1 cellular context compared by ENCODE assay signal in genomic region chr1:43389326-43390313, GRCh38.
TF ChIP-seq lines count a peak whose summit lies in the region.

Gene MED8, minus strand, starts transcription at chr1:43389800. Its CDS starts 36 bp downstream, at chr1:43389764.
Gene SZT2, plus strand, starts transcription at chr1:43389899. Its CDS starts 70 bp downstream, at chr1:43389969.

TF ChIP-seq in HepG2, 621 proteins besides CTCF, POLR2A, EP300 and RAD21 (continued from another document and continues in another):
- TF ChIP-seq, protein P1, sequence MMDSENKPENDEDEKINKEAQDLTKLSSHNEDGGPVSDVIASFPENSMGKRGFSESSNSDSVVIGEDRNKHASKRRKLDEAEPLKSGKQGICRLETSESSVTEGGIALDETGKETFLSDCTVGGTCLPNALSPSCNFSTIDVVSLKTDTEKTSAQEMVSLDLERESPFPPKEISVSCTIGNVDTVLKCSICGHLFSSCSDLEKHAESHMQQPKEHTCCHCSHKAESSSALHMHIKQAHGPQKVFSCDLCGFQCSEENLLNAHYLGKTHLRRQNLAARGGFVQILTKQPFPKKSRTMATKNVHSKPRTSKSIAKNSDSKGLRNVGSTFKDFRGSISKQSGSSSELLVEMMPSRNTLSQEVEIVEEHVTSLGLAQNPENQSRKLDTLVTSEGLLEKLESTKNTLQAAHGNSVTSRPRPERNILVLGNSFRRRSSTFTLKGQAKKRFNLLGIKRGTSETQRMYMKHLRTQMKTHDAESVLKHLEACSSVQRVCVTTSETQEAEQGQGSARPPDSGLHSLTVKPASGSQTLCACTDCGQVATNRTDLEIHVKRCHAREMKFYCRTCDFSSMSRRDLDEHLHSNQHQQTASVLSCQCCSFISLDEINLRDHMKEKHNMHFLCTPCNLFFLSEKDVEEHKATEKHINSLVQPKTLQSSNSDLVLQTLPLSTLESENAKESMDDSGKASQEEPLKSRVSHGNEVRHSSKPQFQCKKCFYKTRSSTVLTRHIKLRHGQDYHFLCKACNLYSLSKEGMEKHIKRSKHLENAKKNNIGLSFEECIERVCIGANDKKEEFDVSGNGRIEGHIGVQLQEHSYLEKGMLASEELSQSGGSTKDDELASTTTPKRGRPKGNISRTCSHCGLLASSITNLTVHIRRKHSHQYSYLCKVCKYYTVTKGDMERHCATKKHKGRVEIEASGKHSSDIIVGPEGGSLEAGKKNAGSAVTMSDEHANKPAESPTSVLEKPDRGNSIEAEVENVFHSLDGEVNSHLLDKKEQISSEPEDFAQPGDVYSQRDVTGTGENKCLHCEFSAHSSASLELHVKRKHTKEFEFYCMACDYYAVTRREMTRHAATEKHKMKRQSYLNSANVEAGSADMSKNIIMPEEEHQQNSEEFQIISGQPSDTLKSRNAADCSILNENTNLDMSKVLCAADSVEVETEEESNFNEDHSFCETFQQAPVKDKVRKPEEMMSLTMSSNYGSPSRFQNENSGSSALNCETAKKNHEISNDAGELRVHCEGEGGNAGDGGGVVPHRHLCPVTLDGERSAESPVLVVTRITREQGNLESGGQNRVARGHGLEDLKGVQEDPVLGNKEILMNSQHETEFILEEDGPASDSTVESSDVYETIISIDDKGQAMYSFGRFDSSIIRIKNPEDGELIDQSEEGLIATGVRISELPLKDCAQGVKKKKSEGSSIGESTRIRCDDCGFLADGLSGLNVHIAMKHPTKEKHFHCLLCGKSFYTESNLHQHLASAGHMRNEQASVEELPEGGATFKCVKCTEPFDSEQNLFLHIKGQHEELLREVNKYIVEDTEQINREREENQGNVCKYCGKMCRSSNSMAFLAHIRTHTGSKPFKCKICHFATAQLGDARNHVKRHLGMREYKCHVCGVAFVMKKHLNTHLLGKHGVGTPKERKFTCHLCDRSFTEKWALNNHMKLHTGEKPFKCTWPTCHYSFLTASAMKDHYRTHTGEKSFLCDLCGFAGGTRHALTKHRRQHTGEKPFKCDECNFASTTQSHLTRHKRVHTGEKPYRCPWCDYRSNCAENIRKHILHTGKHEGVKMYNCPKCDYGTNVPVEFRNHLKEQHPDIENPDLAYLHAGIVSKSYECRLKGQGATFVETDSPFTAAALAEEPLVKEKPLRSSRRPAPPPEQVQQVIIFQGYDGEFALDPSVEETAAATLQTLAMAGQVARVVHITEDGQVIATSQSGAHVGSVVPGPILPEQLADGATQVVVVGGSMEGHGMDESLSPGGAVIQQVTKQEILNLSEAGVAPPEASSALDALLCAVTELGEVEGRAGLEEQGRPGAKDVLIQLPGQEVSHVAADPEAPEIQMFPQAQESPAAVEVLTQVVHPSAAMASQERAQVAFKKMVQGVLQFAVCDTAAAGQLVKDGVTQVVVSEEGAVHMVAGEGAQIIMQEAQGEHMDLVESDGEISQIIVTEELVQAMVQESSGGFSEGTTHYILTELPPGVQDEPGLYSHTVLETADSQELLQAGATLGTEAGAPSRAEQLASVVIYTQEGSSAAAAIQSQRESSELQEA (CRISPR knock-in tag; IDR thresholded peaks at IDR 0.05; ENCODE audit: not compliant biosample characterization), result peak; percentile 58
- TF ChIP-seq ZNF44 (CRISPR knock-in tag; IDR thresholded peaks at IDR 0.05) (no peak), GMEB2 (CRISPR knock-in tag; IDR thresholded peaks at IDR 0.05; ENCODE audit: low read depth) (0 out of 2 replicates have a peak, but pooled peaks have one; percentile 23), ATF7-NPFF (CRISPR knock-in tag; IDR thresholded peaks at IDR 0.05; ENCODE audit: low read depth) (no peak), MED8 (CRISPR knock-in tag; IDR thresholded peaks at IDR 0.05; ENCODE audit: insufficient replicate concordance) (peak; percentile 72), HOXA3 (CRISPR knock-in tag; IDR thresholded peaks at IDR 0.05) (peak; percentile 72; the same call in 1 of the 2 replicates), ZFP62 (CRISPR knock-in tag; IDR thresholded peaks at IDR 0.05) (no peak), IRX3 (CRISPR knock-in tag; IDR thresholded peaks at IDR 0.05; ENCODE audit: borderline replicate concordance, low read depth) (no peak; the same call in 1 of the 2 replicates), ZNF501 (CRISPR knock-in tag; IDR thresholded peaks at IDR 0.05) (peak; percentile 84), MEF2D (CRISPR knock-in tag; IDR thresholded peaks at IDR 0.05) (no peak; the same call in 1 of the 2 replicates), NFE2L2 (IDR thresholded peaks at IDR 0.05; ENCODE audit: low read length) (no peak), ZNF24 (IDR thresholded peaks at IDR 0.05) (no peak), NR1H2 (CRISPR knock-in tag; IDR thresholded peaks at IDR 0.05; ENCODE audit: borderline replicate concordance, low read depth) (no peak), ATF4 (CRISPR knock-in tag; IDR thresholded peaks at IDR 0.05) (peak in 1 of 2 experiments; percentile 96; a peak in 2 of 4 replicates), SIN3A (IDR thresholded peaks at IDR 0.05; ENCODE audit: borderline replicate concordance, low read depth, low read length) (peak; percentile 90), ZNF350 (CRISPR knock-in tag; IDR thresholded peaks at IDR 0.05; ENCODE audit: borderline replicate concordance, low read depth) (peak; percentile 71; the same call in 1 of the 2 replicates), ZNF468 (CRISPR knock-in tag; IDR thresholded peaks at IDR 0.05) (no peak)
- TF ChIP-seq, protein P2, sequence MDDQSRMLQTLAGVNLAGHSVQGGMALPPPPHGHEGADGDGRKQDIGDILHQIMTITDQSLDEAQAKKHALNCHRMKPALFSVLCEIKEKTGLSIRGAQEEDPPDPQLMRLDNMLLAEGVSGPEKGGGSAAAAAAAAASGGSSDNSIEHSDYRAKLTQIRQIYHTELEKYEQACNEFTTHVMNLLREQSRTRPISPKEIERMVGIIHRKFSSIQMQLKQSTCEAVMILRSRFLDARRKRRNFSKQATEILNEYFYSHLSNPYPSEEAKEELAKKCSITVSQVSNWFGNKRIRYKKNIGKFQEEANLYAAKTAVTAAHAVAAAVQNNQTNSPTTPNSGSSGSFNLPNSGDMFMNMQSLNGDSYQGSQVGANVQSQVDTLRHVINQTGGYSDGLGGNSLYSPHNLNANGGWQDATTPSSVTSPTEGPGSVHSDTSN (CRISPR knock-in tag; IDR thresholded peaks at IDR 0.05; ENCODE audit: borderline replicate concordance), result no peak
- TF ChIP-seq, protein P3, sequence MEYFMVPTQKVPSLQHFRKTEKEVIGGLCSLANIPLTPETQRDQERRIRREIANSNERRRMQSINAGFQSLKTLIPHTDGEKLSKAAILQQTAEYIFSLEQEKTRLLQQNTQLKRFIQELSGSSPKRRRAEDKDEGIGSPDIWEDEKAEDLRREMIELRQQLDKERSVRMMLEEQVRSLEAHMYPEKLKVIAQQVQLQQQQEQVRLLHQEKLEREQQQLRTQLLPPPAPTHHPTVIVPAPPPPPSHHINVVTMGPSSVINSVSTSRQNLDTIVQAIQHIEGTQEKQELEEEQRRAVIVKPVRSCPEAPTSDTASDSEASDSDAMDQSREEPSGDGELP (IDR thresholded peaks at IDR 0.05; ENCODE audit: borderline replicate concordance, low read depth), result peak; percentile 60; the same call in 1 of the 2 replicates
- TF ChIP-seq, protein P4, sequence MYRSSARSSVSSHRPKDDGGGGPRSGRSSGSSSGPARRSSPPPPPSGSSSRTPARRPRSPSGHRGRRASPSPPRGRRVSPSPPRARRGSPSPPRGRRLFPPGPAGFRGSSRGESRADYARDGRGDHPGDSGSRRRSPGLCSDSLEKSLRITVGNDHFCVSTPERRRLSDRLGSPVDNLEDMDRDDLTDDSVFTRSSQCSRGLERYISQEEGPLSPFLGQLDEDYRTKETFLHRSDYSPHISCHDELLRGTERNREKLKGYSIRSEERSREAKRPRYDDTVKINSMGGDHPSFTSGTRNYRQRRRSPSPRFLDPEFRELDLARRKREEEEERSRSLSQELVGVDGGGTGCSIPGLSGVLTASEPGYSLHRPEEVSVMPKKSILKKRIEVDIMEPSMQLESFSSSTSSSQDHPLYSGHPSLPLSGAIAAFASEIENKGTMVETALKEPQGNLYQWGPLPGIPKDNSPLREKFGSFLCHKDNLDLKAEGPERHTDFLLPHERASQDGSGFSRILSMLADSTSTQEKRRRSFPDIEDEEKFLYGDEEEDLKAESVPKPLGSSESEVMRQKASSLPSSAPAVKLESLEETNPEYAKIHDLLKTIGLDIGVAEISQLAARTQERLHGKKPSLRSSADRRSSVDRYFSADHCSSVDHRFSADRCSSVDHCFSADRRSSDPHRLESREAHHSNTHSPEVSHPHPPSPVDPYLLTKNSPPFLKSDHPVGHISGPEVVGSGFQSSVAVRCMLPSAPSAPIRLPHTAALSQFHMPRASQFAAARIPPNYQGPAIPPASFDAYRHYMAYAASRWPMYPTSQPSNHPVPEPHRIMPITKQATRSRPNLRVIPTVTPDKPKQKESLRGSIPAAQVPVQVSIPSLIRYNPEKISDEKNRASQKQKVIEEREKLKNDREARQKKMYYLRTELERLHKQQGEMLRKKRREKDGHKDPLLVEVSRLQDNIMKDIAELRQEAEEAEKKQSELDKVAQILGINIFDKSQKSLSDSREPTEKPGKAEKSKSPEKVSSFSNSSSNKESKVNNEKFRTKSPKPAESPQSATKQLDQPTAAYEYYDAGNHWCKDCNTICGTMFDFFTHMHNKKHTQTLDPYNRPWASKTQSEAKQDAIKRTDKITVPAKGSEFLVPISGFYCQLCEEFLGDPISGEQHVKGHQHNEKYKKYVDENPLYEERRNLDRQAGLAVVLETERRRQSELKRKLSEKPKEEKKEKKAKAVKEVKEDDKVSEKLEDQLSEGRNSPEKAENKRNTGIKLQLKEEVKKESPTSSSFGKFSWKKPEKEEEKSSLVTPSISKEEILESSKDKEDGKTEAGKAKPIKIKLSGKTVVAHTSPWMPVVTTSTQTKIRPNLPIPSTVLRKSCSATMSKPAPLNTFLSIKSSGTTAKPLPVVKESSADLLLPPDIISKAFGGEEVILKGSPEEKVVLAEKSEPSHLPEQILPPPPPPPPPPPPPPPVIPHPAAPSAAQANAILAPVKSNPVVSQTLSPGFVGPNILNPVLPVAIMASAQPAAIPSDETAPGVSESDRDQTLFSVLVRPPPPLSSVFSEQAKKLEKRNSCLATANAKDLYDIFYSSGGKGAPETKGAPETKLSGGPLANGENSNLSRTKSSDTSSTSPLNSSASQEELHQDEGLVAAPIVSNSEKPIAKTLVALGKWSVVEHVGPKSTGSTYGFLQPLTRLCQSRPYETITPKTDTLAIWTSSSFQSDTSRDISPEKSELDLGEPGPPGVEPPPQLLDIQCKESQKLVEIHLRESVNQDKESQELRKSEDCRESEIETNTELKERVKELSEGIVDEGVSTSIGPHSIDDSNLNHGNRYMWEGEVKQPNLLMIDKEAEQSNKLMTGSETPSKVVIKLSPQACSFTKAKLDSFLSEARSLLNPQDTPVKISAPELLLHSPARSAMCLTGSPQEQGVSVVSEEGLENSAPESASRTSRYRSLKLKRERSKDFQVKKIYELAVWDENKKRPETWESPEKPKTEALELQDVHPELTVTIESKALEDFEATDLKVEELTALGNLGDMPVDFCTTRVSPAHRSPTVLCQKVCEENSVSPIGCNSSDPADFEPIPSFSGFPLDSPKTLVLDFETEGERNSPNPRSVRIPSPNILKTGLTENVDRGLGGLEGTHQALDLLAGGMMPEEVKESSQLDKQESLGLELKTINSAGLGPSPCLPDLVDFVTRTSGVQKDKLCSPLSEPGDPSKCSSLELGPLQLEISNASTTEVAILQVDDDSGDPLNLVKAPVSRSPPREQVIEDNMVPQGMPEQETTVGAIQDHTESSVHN (CRISPR knock-in tag; IDR thresholded peaks at IDR 0.05), result no peak
- TF ChIP-seq, protein P5, sequence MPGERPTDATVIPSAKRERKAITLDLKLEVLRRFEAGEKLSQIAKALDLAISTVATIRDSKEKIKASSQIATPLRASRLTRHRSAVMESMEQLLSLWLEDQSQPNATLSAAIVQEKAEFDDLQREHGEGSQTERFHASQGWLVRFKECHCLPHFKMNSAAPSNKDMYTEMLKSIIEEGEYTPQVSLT (CRISPR knock-in tag; IDR thresholded peaks at IDR 0.05; ENCODE audit: borderline replicate concordance, low read depth), result no peak
